10 cellular contexts compared by ENCODE assay signal in the genomic region with DNA sequence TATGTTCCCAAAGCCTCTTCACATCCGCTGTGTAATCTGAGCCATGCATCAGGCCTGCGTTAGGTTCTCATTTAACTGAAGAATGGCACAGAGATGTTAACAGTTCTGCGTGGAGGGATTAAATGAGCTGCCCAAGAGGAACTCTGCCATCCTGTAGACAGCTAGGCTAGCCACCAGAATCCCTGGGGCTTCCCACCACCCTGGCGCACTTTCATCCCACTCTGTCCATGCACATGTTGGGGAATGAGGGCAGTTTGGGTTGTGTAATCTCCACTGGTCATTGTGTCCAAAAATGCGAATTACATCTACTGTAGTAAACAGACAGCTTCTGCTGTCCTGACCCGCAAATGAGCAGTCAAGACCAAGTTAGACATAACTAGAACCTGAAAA. TPM values are rescaled to one million over a fixed set of nuclear protein-coding genes. Genes with fewer than 3 reads are reported as not detected.
DNase-seq lines count a peak whose midpoint lies in the region; ATAC-seq and TF ChIP-seq lines count a peak whose summit lies in the region.
"Had no signal": no experiment of that assay in that cellular context is flagged by ENCODE, and none has a peak within 500 bp of the region (broad histone marks: within the 10 kb centered on the region; RNA-seq: fewer than 3 reads in every experiment).

No MANE protein-coding gene starts in this region.

- no peak for TF ChIP-seq CTCF in glutamatergic neuron (IDR thresholded peaks at IDR 0.05; ENCODE audit: partially characterized antibody, unreplicated experiment)
- no peak for TF ChIP-seq CTCF in CD14-positive monocyte (IDR thresholded peaks at IDR 0.05)

- no peaks in the 10 kb centered on the region for H3K27me3 Mint-ChIP-seq in activated CD4-positive, alpha-beta memory T cell treated with anti-CD3 and anti-CD28 coated beads for 36 hours
- no peaks in the 10 kb centered on the region for H3K27me3 Mint-ChIP-seq in activated CD4-positive, alpha-beta memory T cell treated with anti-CD3 and anti-CD28 coated beads, Interleukin-2, amount 10 ng/mL, durations not matched to agents 7 days and 5 days
- H3K27me3 Mint-ChIP-seq in glutamatergic neuron (ENCODE audit: unreplicated experiment) (peaks cover 13% of the 10 kb centered on the region), CD14-positive monocyte (ENCODE audit: low read depth in 3 of 3) (peaks cover 3 to 6% (median 5%) of the 10 kb centered on the region in 3 donors)

- no peak overlapping the region for H3K9ac ChIP-seq in stomach smooth muscle (ENCODE audit: low read length in 2 of 2)

- H3K4me1 ChIP-seq in SJCRH30, result peaks cover 3% of the 10 kb centered on the region; the same call in 1 of the 2 replicates
- H3K4me1 ChIP-seq in stomach smooth muscle (ENCODE audit: control insufficient read depth, insufficient read depth, low read length), result peaks cover 3% of the 10 kb centered on the region

- peak overlapping the region; percentile 83 for H3K4me3 Mint-ChIP-seq in activated CD4-positive, alpha-beta memory T cell treated with anti-CD3 and anti-CD28 coated beads for 36 hours
- H3K4me3 Mint-ChIP-seq in activated CD4-positive, alpha-beta memory T cell treated with anti-CD3 and anti-CD28 coated beads, Interleukin-2, amount 10 ng/mL, durations not matched to agents 7 days and 5 days, result no peak overlapping the region
- H3K4me3 Mint-ChIP-seq in glutamatergic neuron (ENCODE audit: unreplicated experiment) (peak overlapping the region; percentile 47), CD14-positive monocyte (no peak overlapping the region)

- no peak for ATAC-seq in HG02759 (IDR thresholded peaks at IDR 0.05; ENCODE audit: unreplicated experiment)

- CTCF ChIA-PET in activated CD4-positive, alpha-beta memory T cell treated with anti-CD3 and anti-CD28 coated beads for 36 hours (lab: Charles Lee), result interaction anchor here (1.9 kb wide), 1 partner anchor 14 kb away, joined by 8 read pairs; no protein-coding TSS in a partner anchor
- CTCF ChIA-PET in activated CD4-positive, alpha-beta memory T cell treated with anti-CD3 and anti-CD28 coated beads, Interleukin-2, amount 10 ng/mL, durations not matched to agents 7 days and 5 days (lab: Charles Lee), result interaction anchor here (1.1 kb wide), 1 partner anchor 14 kb away, joined by 3 read pairs; no protein-coding TSS in a partner anchor

- H3K36me3 ChIP-seq in SJCRH30 (no peaks in the 10 kb centered on the region), stomach smooth muscle (ENCODE audit: control insufficient read depth in 2 of 2, insufficient read depth in 2 of 2, low read length in 2 of 2) (no peaks in the 10 kb centered on the region)
- H3K36me3 ChIP-seq: neutrophil had no signal

- H3K4me3 ChIP-seq in SJCRH30, result peak overlapping the region; percentile 92
- peak overlapping the region; percentile 29 to 97 for H3K4me3 ChIP-seq in stomach smooth muscle (ENCODE audit: low read length in 2 of 2)

- intact Hi-C loops in activated CD4-positive, alpha-beta memory T cell treated with anti-CD3 and anti-CD28 coated beads for 36 hours (cut with micrococcal nuclease), result loop anchor here (1.0 to 10.0 kb wide), 6 partner anchors 18 to 243 kb away; a partner anchor contains a TSS
- intact Hi-C loops in CD14-positive monocyte (cut with micrococcal nuclease), result loop anchor here in 1 of 2 donors (5.0 kb wide), 2 partner anchors 46 to 94 kb away; a partner anchor contains a TSS

- POLR2A ChIA-PET in activated CD4-positive, alpha-beta memory T cell treated with anti-CD3 and anti-CD28 coated beads for 36 hours (lab: Charles Lee), result interaction anchor here (1.0 to 1.8 kb wide), 2 partner anchors 9 to 56 kb away, joined by 5 to 8 read pairs; no protein-coding TSS in a partner anchor
- POLR2A ChIA-PET in activated CD4-positive, alpha-beta memory T cell treated with anti-CD3 and anti-CD28 coated beads, Interleukin-2, amount 10 ng/mL, durations not matched to agents 7 days and 5 days (lab: Charles Lee), result interaction anchor here (0.6 to 4.6 kb wide), 11 partner anchors 8 to 169 kb away, joined by 3 to 41 read pairs (median 3); a partner anchor contains a TSS

- H3K27ac Mint-ChIP-seq in activated CD4-positive, alpha-beta memory T cell treated with anti-CD3 and anti-CD28 coated beads for 36 hours, result peak overlapping the region; percentile 18
- no peak overlapping the region for H3K27ac Mint-ChIP-seq in activated CD4-positive, alpha-beta memory T cell treated with anti-CD3 and anti-CD28 coated beads, Interleukin-2, amount 10 ng/mL, durations not matched to agents 7 days and 5 days
- peak overlapping the region; percentile 59 for H3K27ac Mint-ChIP-seq in glutamatergic neuron (ENCODE audit: unreplicated experiment)
- H3K27ac Mint-ChIP-seq in CD14-positive monocyte, result no peak overlapping the region

- no peaks in the 10 kb centered on the region for H3K9me3 ChIP-seq in SJCRH30 (replicated peaks)
- no peaks in the 10 kb centered on the region for H3K9me3 ChIP-seq in stomach smooth muscle (ENCODE audit: control insufficient read depth in 2 of 2, low read length in 2 of 2)
- H3K9me3 ChIP-seq: neutrophil had no signal

- peaks cover 2% of the 10 kb centered on the region for H3K36me3 Mint-ChIP-seq in activated CD4-positive, alpha-beta memory T cell treated with anti-CD3 and anti-CD28 coated beads for 36 hours
- peaks cover 38% of the 10 kb centered on the region for H3K36me3 Mint-ChIP-seq in activated CD4-positive, alpha-beta memory T cell treated with anti-CD3 and anti-CD28 coated beads, Interleukin-2, amount 10 ng/mL, durations not matched to agents 7 days and 5 days (ENCODE audit: low read depth)
- H3K36me3 Mint-ChIP-seq in glutamatergic neuron (ENCODE audit: unreplicated experiment) (no peaks in the 10 kb centered on the region), CD14-positive monocyte (peaks cover 3 to 5% of the 10 kb centered on the region in 2 donors)

- H3K9me3 Mint-ChIP-seq in activated CD4-positive, alpha-beta memory T cell treated with anti-CD3 and anti-CD28 coated beads for 36 hours, result no peaks in the 10 kb centered on the region
- no peaks in the 10 kb centered on the region for H3K9me3 Mint-ChIP-seq in activated CD4-positive, alpha-beta memory T cell treated with anti-CD3 and anti-CD28 coated beads, Interleukin-2, amount 10 ng/mL, durations not matched to agents 7 days and 5 days
- H3K9me3 Mint-ChIP-seq in glutamatergic neuron (ENCODE audit: unreplicated experiment) (no peaks in the 10 kb centered on the region), CD14-positive monocyte (peaks cover 0 to 7% (median 0%) of the 10 kb centered on the region in 7 donors)

- H3K4me1 Mint-ChIP-seq in activated CD4-positive, alpha-beta memory T cell treated with anti-CD3 and anti-CD28 coated beads for 36 hours (ENCODE audit: low read depth), result peaks cover 45% of the 10 kb centered on the region
- peaks cover 53% of the 10 kb centered on the region for H3K4me1 Mint-ChIP-seq in activated CD4-positive, alpha-beta memory T cell treated with anti-CD3 and anti-CD28 coated beads, Interleukin-2, amount 10 ng/mL, durations not matched to agents 7 days and 5 days
- H3K4me1 Mint-ChIP-seq in glutamatergic neuron (ENCODE audit: low read depth, unreplicated experiment) (peaks cover 16% of the 10 kb centered on the region), CD14-positive monocyte (peaks cover 38% of the 10 kb centered on the region)

- H3K27ac ChIP-seq in SJCRH30 (0 out of 2 replicates have a peak overlapping the region, but pooled peaks have one; percentile 83), stomach smooth muscle (ENCODE audit: low read length) (no peak overlapping the region)

- H3K27me3 ChIP-seq in SJCRH30 (no peaks in the 10 kb centered on the region), stomach smooth muscle (ENCODE audit: control insufficient read depth in 1 of 2, insufficient read depth in 2 of 2, low read length in 2 of 2) (no peaks in the 10 kb centered on the region)

- DNase-seq in activated CD4-positive, alpha-beta memory T cell treated with anti-CD3 and anti-CD28 coated beads for 36 hours, result no peak
- DNase-seq in activated CD4-positive, alpha-beta memory T cell treated with anti-CD3 and anti-CD28 coated beads, Interleukin-2, amount 10 ng/mL, durations not matched to agents 7 days and 5 days, result no peak
- DNase-seq in SJCRH30 (peak; percentile 39 to 65), glutamatergic neuron (no peak), CD14-positive monocyte (ENCODE audit: low spot score) (no peak)
- DNase-seq in activated effector memory CD4-positive, alpha-beta T cell treated with anti-CD3 and anti-CD28 coated beads, Interleukin-2, amount 50 U/mL, for 16 hours, result no peak
- DNase-seq: dermis blood vessel endothelial cell had no signal

RNA-seq across cellular contexts. Expression of a gene that starts 1.0 kb away (rescaled TPM):
- total RNA-seq in activated CD4-positive, alpha-beta memory T cell treated with anti-CD3 and anti-CD28 coated beads for 36 hours, result 10 to 100 TPM; 58.1 to 63.8 TPM
- total RNA-seq in activated CD4-positive, alpha-beta memory T cell treated with anti-CD3 and anti-CD28 coated beads, Interleukin-2, amount 10 ng/mL, durations not matched to agents 7 days and 5 days, result 100 to 1,000 TPM; 130 to 132 TPM
- 45.4 and 54.3 TPM in 2 replicates for total RNA-seq in SJCRH30 (2014; rRNA removed; shearing (Covaris generic))
- total RNA-seq in glutamatergic neuron (ENCODE audit: unreplicated experiment), result 143 TPM
- polyA plus RNA-seq in CD14-positive monocyte, result 10 to 100 TPM; 40.3 to 69.1 TPM

RNA-seq across cellular contexts. Expression of a gene that starts 58.7 kb away (rescaled TPM):
- total RNA-seq in activated CD4-positive, alpha-beta memory T cell treated with anti-CD3 and anti-CD28 coated beads for 36 hours, result 100 to 1,000 TPM in 1 of 2 experiments, 10 to 100 TPM in 1; 95.3 to 109 TPM
- total RNA-seq in activated CD4-positive, alpha-beta memory T cell treated with anti-CD3 and anti-CD28 coated beads, Interleukin-2, amount 10 ng/mL, durations not matched to agents 7 days and 5 days, result 100 to 1,000 TPM in 1 of 2 experiments, 10 to 100 TPM in 1; 99.5 to 107 TPM
- 40.9 and 42.2 TPM in 2 replicates for total RNA-seq in SJCRH30 (2014; rRNA removed; shearing (Covaris generic))
- total RNA-seq in glutamatergic neuron (ENCODE audit: unreplicated experiment), result 30.5 TPM
- polyA plus RNA-seq in CD14-positive monocyte, result 1 to 10 TPM; 5.0 to 8.4 TPM

Comparison
In these comparisons a context has a peak if more than half of its experiments do, and no peak if none do; other contexts are left out.
1. H3K27ac Mint-ChIP-seq: peak in activated CD4-positive, alpha-beta memory T cell treated with anti-CD3 and anti-CD28 coated beads for 36 hours (single experiment) and glutamatergic neuron (single experiment); none in activated CD4-positive, alpha-beta memory T cell treated with anti-CD3 and anti-CD28 coated beads, Interleukin-2, amount 10 ng/mL, durations not matched to agents 7 days and 5 days (single experiment) and CD14-positive monocyte (0 of 7).
2. H3K4me3 Mint-ChIP-seq: peak in activated CD4-positive, alpha-beta memory T cell treated with anti-CD3 and anti-CD28 coated beads for 36 hours (single experiment) and glutamatergic neuron (single experiment); none in activated CD4-positive, alpha-beta memory T cell treated with anti-CD3 and anti-CD28 coated beads, Interleukin-2, amount 10 ng/mL, durations not matched to agents 7 days and 5 days (single experiment) and CD14-positive monocyte (0 of 2).
3. DNase-seq: peak in SJCRH30 (2 of 2); none in activated CD4-positive, alpha-beta memory T cell treated with anti-CD3 and anti-CD28 coated beads for 36 hours (single experiment), activated CD4-positive, alpha-beta memory T cell treated with anti-CD3 and anti-CD28 coated beads, Interleukin-2, amount 10 ng/mL, durations not matched to agents 7 days and 5 days (single experiment), glutamatergic neuron (single experiment), activated effector memory CD4-positive, alpha-beta T cell treated with anti-CD3 and anti-CD28 coated beads, Interleukin-2, amount 50 U/mL, for 16 hours (single experiment) and CD14-positive monocyte (single experiment).